20 cellular contexts compared by ENCODE assay signal in genomic region chr13:32150239-32150638, GRCh38.
DNase-seq lines count a peak whose midpoint lies in the region; ATAC-seq and TF ChIP-seq lines count a peak whose summit lies in the region.
"Had no signal": no experiment of that assay in that cellular context is flagged by ENCODE, and none has a peak within 500 bp of the region (broad histone marks: within the 10 kb centered on the region; RNA-seq: fewer than 3 reads in every experiment).

No MANE protein-coding gene starts in this region.

- peak; percentile 12 for DNase-seq in MG63
- DNase-seq in fibroblast of mammary gland (ENCODE audit: low read depth): peak; percentile 33
- no peak for DNase-seq in thoracic aorta (ENCODE audit: low spot score)
- DNase-seq in WTC11 (ENCODE audit: low spot score): no peak
- no peak for DNase-seq in NCI-H226
- DNase-seq: ACHN; activated CD8-positive, alpha-beta memory T cell treated with anti-CD3 and anti-CD28 coated beads, Interleukin-2, amount 10 ng/mL, durations not matched to agents 7 days and 5 days; CD4-positive, CD25-positive, alpha-beta regulatory T cell; effector memory CD4-positive, alpha-beta T cell; NCI-H1048; NCI-H526 treated with DMSO at 0.1 percent for 48 hours; OCI-M1; stimulated activated CD4-positive, alpha-beta T cell treated with anti-CD3 and anti-CD28 coated beads, Interleukin-2, amount 100 ng/mL, for 48 hours had no signal

- H3K9ac ChIP-seq in muscle layer of colon (ENCODE audit: low read length): no peak overlapping the region
- H3K9ac ChIP-seq: KMS-11 had no signal

- peaks cover 4% of the 10 kb centered on the region for H3K9me3 Mint-ChIP-seq in WTC11
- H3K9me3 Mint-ChIP-seq: activated T-helper 17 cell treated with anti-CD3 and anti-CD28 coated beads, Interleukin-2, amount 50 U/mL, for 72 hours had no signal

- peak overlapping the region; percentile 65 for H3K27ac ChIP-seq in muscle layer of colon (ENCODE audit: low read depth, low read length)
- peak overlapping the region; percentile 90 to 91 for H3K27ac ChIP-seq in thoracic aorta
- H3K27ac ChIP-seq: KMS-11 had no signal

- no peaks in the 10 kb centered on the region for H3K36me3 Mint-ChIP-seq in WTC11
- H3K36me3 Mint-ChIP-seq: activated CD8-positive, alpha-beta memory T cell treated with anti-CD3 and anti-CD28 coated beads, Interleukin-2, amount 10 ng/mL, durations not matched to agents 7 days and 5 days; CD4-positive, CD25-positive, alpha-beta regulatory T cell had no signal

- H3K4me1 ChIP-seq in muscle layer of colon (ENCODE audit: insufficient read depth, low read length): peaks cover 23% of the 10 kb centered on the region
- peaks cover 9 to 57% of the 10 kb centered on the region in 2 donors for H3K4me1 ChIP-seq in thoracic aorta (ENCODE audit: control insufficient read depth in 1 of 2, low read depth in 2 of 2)

- CTCF ChIA-PET in WTC11 (lab: Charles Lee): no interaction called here

- no peaks in the 10 kb centered on the region for H3K4me1 Mint-ChIP-seq in WTC11
- H3K4me1 Mint-ChIP-seq: activated CD8-positive, alpha-beta memory T cell treated with anti-CD3 and anti-CD28 coated beads, Interleukin-2, amount 10 ng/mL, durations not matched to agents 7 days and 5 days; CD4-positive, CD25-positive, alpha-beta regulatory T cell had no signal

- no peaks in the 10 kb centered on the region for H3K27me3 ChIP-seq in MG63
- H3K27me3 ChIP-seq in muscle layer of colon (ENCODE audit: control insufficient read depth in 1 of 2, insufficient read depth in 2 of 2, low read length in 2 of 2): no peaks in the 10 kb centered on the region
- H3K27me3 ChIP-seq in thoracic aorta (replicated peaks; ENCODE audit: insufficient read depth): no peaks in the 10 kb centered on the region

- POLR2A ChIA-PET in WTC11 (lab: Charles Lee): no interaction called here

- no peak overlapping the region for H3K4me3 Mint-ChIP-seq in WTC11
- H3K4me3 Mint-ChIP-seq: activated CD8-positive, alpha-beta memory T cell treated with anti-CD3 and anti-CD28 coated beads, Interleukin-2, amount 10 ng/mL, durations not matched to agents 7 days and 5 days; activated T-helper 17 cell treated with anti-CD3 and anti-CD28 coated beads, Interleukin-2, amount 50 U/mL, for 72 hours; CD4-positive, CD25-positive, alpha-beta regulatory T cell had no signal

- H3K27me3 Mint-ChIP-seq in WTC11 (ENCODE audit: low read depth): no peaks in the 10 kb centered on the region
- H3K27me3 Mint-ChIP-seq: activated T-helper 17 cell treated with anti-CD3 and anti-CD28 coated beads, Interleukin-2, amount 50 U/mL, for 72 hours; CD4-positive, CD25-positive, alpha-beta regulatory T cell had no signal

- peak; percentile 60 for ATAC-seq in thoracic aorta (ENCODE audit: insufficient number of reproducible peaks, low FRiP score, low read depth)
- ATAC-seq in WTC11: no peak
- no peak for ATAC-seq in GM18873 (IDR thresholded peaks at IDR 0.05; ENCODE audit: low FRiP score, unreplicated experiment)
- no peak for ATAC-seq in GM19397 (IDR thresholded peaks at IDR 0.05; ENCODE audit: unreplicated experiment)
- ATAC-seq: activated CD4-positive, CD25-positive, alpha-beta regulatory T cell treated with anti-CD3 and anti-CD28 coated beads, Interleukin-2, amount 50 U/mL, for 24 hours; activated CD8-positive, alpha-beta memory T cell treated with anti-CD3 and anti-CD28 coated beads, Interleukin-2, amount 10 ng/mL, durations not matched to agents 7 days and 5 days; activated T-helper 17 cell treated with anti-CD3 and anti-CD28 coated beads, Interleukin-2, amount 50 U/mL, for 72 hours had no signal

- H3K9me3 ChIP-seq in MG63: no peaks in the 10 kb centered on the region; the same call in 1 of the 2 replicates
- no peaks in the 10 kb centered on the region for H3K9me3 ChIP-seq in muscle layer of colon (ENCODE audit: low read length)
- no peaks in the 10 kb centered on the region for H3K9me3 ChIP-seq in thoracic aorta

- no peak overlapping the region for H3K27ac Mint-ChIP-seq in WTC11
- H3K27ac Mint-ChIP-seq: activated CD8-positive, alpha-beta memory T cell treated with anti-CD3 and anti-CD28 coated beads, Interleukin-2, amount 10 ng/mL, durations not matched to agents 7 days and 5 days; activated T-helper 17 cell treated with anti-CD3 and anti-CD28 coated beads, Interleukin-2, amount 50 U/mL, for 72 hours; CD4-positive, CD25-positive, alpha-beta regulatory T cell had no signal

- H3K4me3 ChIP-seq in MG63: no peak overlapping the region
- no peak overlapping the region for H3K4me3 ChIP-seq in fibroblast of mammary gland (ENCODE audit: control insufficient read depth, low read depth, low read length)
- H3K4me3 ChIP-seq in muscle layer of colon (ENCODE audit: low read depth in 1 of 2, low read length in 2 of 2): no peak overlapping the region
- H3K4me3 ChIP-seq in thoracic aorta: peak overlapping the region; percentile 10
- H3K4me3 ChIP-seq: skin epidermis had no signal

- TF ChIP-seq CTCF in fibroblast of mammary gland (conservative IDR thresholded peaks at IDR 0.05; ENCODE audit: control insufficient read depth, insufficient read depth, low read depth, low read length): no peak
- no peak for TF ChIP-seq CTCF in thoracic aorta (IDR thresholded peaks at IDR 0.05)
- no peak for TF ChIP-seq CTCF in WTC11 (IDR thresholded peaks at IDR 0.05)

- H3K36me3 ChIP-seq in MG63 (no peaks in the 10 kb centered on the region), muscle layer of colon (ENCODE audit: insufficient read depth, low read length) (no peaks in the 10 kb centered on the region), thoracic aorta (no peaks in the 10 kb centered on the region)

TF ChIP-seq in WTC11, 78 proteins besides CTCF, POLR2A, EP300 and RAD21:
- TF ChIP-seq ZNF121 (CRISPR knock-in tag; IDR thresholded peaks at IDR 0.05): no peak
- no peak for TF ChIP-seq CBFB (CRISPR knock-in tag; IDR thresholded peaks at IDR 0.05; ENCODE audit: low read depth)
- TF ChIP-seq KAT7 (CRISPR knock-in tag; IDR thresholded peaks at IDR 0.05; ENCODE audit: borderline replicate concordance): no peak

Comparison
In these comparisons a context has a peak if more than half of its experiments do, and no peak if none do; other contexts are left out.
1. DNase-seq: peak in MG63 (single experiment) and fibroblast of mammary gland (single experiment); none in thoracic aorta (single experiment), WTC11 (single experiment) and NCI-H226 (single experiment).